ENCODE assay signal across 19 cellular contexts in the genomic region with DNA sequence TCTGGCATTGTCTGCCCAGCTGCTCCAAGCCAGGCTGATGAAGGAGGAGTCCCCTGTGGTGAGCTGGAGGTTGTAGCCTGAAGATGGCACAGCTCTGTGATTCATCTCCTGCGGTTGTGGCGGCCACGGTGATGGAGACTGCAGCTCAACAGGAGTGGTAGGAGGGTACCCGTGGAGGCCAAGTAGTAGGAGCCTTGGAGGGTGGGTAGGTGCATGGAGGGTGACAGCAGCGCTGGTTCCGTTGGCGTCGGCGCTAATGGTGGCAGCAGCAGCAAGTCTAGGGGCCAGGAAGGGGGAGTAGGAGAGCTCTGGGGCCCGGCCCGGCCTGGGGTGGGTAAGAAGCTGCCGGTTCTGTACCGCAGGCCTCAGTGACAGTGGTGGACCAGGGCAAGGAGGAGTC. TPM values are rescaled to one million over a fixed set of nuclear protein-coding genes. Genes with fewer than 3 reads are reported as not detected.
A peak's percentile ranks its signal among the peaks of the same experiment; 100 is the strongest.
DNase-seq lines count a peak whose midpoint lies in the region; ATAC-seq and TF ChIP-seq lines count a peak whose summit lies in the region.
"Had no signal": no experiment of that assay in that cellular context is flagged by ENCODE, and none has a peak within 500 bp of the region (broad histone marks: within the 10 kb centered on the region; RNA-seq: fewer than 3 reads in every experiment).

No MANE protein-coding gene starts in this region.

- no peaks in the 10 kb centered on the region for H3K9me3 Mint-ChIP-seq in stimulated activated naive CD8-positive, alpha-beta T cell treated with anti-CD3 and anti-CD28 coated beads, Interleukin-15, amount 100 ng/mL, for 72 hours
- H3K9me3 Mint-ChIP-seq in WTC11: no peaks in the 10 kb centered on the region
- H3K9me3 Mint-ChIP-seq in naive B cell: no peaks in the 10 kb centered on the region
- H3K9me3 Mint-ChIP-seq: IgD-negative memory B cell had no signal

- TF ChIP-seq CTCF in WTC11 (IDR thresholded peaks at IDR 0.05): no peak

- CTCF ChIA-PET in WTC11 (lab: Charles Lee): no interaction called here

- peaks cover 6% of the 10 kb centered on the region for H3K4me1 Mint-ChIP-seq in stimulated activated naive CD8-positive, alpha-beta T cell treated with anti-CD3 and anti-CD28 coated beads, Interleukin-15, amount 100 ng/mL, for 72 hours
- H3K4me1 Mint-ChIP-seq in WTC11 (peaks cover 9% of the 10 kb centered on the region), naive B cell (peaks cover 24 to 27% (median 24%) of the 10 kb centered on the region in 3 donors)

- POLR2A ChIA-PET in WTC11 (lab: Charles Lee): no interaction called here

- H3K27me3 Mint-ChIP-seq in stimulated activated naive CD8-positive, alpha-beta T cell treated with anti-CD3 and anti-CD28 coated beads, Interleukin-15, amount 100 ng/mL, for 72 hours: no peaks in the 10 kb centered on the region
- no peaks in the 10 kb centered on the region; the same call in 1 of the 2 replicates for H3K27me3 Mint-ChIP-seq in WTC11 (ENCODE audit: low read depth)
- H3K27me3 Mint-ChIP-seq in naive B cell: no peaks in the 10 kb centered on the region
- H3K27me3 Mint-ChIP-seq: IgD-negative memory B cell had no signal

- peaks cover 33% of the 10 kb centered on the region for H3K36me3 Mint-ChIP-seq in WTC11
- no peaks in the 10 kb centered on the region for H3K36me3 Mint-ChIP-seq in naive B cell
- H3K36me3 Mint-ChIP-seq: IgD-negative memory B cell had no signal

- peak overlapping the region in 1 of 2 donors; percentile 56 for H3K27ac Mint-ChIP-seq in stimulated activated naive CD8-positive, alpha-beta T cell treated with anti-CD3 and anti-CD28 coated beads, Interleukin-15, amount 100 ng/mL, for 72 hours
- H3K27ac Mint-ChIP-seq in WTC11: peak overlapping the region; percentile 53; the same call in 1 of the 2 replicates
- H3K27ac Mint-ChIP-seq in naive B cell: peak overlapping the region in 4 of 6 donors; percentile 32 to 54 (median 37)
- H3K27ac Mint-ChIP-seq: IgD-negative memory B cell had no signal

- DNase-seq in stimulated activated naive CD8-positive, alpha-beta T cell treated with anti-CD3 and anti-CD28 coated beads, Interleukin-15, Interleukin-2, amounts not matched to agents 100 U/mL and 50 U/mL, for 24 hours: no peak
- no peak for DNase-seq in stimulated activated naive CD8-positive, alpha-beta T cell treated with anti-CD3 and anti-CD28 coated beads, Interleukin-15, amount 100 ng/mL, for 72 hours
- DNase-seq in WTC11 (ENCODE audit: low spot score) (no peak), naive B cell (no peak), DMS153 (lab: John Stamatoyannopoulos, UW) (no peak), NCI-H345 (lab: John Stamatoyannopoulos, UW) (no peak), epidermal melanocyte (ENCODE audit: insufficient read length, low spot score) (no peak)
- DNase-seq: AML-193, Calu3, DMS79 treated with DMSO at 0.1 percent for 48 hours, GOT3, NCI-H1092, NCI-H2107, NCI-H226, NCI-H526 treated with DMSO at 0.1 percent for 48 hours, PC-9, SHP77 treated with DMSO at 0.1 percent for 48 hours had no signal

- peak; percentile 28 for ATAC-seq in stimulated activated naive CD8-positive, alpha-beta T cell treated with anti-CD3 and anti-CD28 coated beads, Interleukin-15, Interleukin-2, amounts not matched to agents 100 U/mL and 50 U/mL, for 24 hours
- no peak for ATAC-seq in stimulated activated naive CD8-positive, alpha-beta T cell treated with anti-CD3 and anti-CD28 coated beads, Interleukin-15, amount 100 ng/mL, for 72 hours
- ATAC-seq in WTC11 (no peak), naive B cell (ENCODE audit: low read depth in 2 of 2) (no peak), GM18502 (IDR thresholded peaks at IDR 0.05; ENCODE audit: poor library complexity, unreplicated experiment) (no peak)

- no peak overlapping the region for H3K4me3 Mint-ChIP-seq in stimulated activated naive CD8-positive, alpha-beta T cell treated with anti-CD3 and anti-CD28 coated beads, Interleukin-15, amount 100 ng/mL, for 72 hours
- H3K4me3 Mint-ChIP-seq in WTC11 (no peak overlapping the region), naive B cell (no peak overlapping the region)
- H3K4me3 Mint-ChIP-seq: IgD-negative memory B cell had no signal

TF ChIP-seq in WTC11, 78 proteins besides CTCF, POLR2A, EP300 and RAD21 (continues in another document):
- TF ChIP-seq JAZF1 (CRISPR knock-in tag; IDR thresholded peaks at IDR 0.05): no peak
- TF ChIP-seq, protein P1, sequence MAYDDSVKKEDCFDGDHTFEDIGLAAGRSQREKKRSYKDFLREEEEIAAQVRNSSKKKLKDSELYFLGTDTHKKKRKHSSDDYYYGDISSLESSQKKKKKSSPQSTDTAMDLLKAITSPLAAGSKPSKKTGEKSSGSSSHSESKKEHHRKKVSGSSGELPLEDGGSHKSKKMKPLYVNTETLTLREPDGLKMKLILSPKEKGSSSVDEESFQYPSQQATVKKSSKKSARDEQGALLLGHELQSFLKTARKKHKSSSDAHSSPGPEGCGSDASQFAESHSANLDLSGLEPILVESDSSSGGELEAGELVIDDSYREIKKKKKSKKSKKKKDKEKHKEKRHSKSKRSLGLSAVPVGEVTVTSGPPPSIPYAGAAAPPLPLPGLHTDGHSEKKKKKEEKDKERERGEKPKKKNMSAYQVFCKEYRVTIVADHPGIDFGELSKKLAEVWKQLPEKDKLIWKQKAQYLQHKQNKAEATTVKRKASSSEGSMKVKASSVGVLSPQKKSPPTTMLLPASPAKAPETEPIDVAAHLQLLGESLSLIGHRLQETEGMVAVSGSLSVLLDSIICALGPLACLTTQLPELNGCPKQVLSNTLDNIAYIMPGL (CRISPR knock-in tag; IDR thresholded peaks at IDR 0.05): no peak
- TF ChIP-seq MXD4 (CRISPR knock-in tag; IDR thresholded peaks at IDR 0.05; ENCODE audit: borderline replicate concordance): no peak
- TF ChIP-seq ZNF425 (CRISPR knock-in tag; conservative IDR thresholded peaks at IDR 0.05): no peak
- TF ChIP-seq ZBTB21 (CRISPR knock-in tag; IDR thresholded peaks at IDR 0.05; ENCODE audit: borderline replicate concordance): no peak
- no peak for TF ChIP-seq ZNF396 (CRISPR knock-in tag; IDR thresholded peaks at IDR 0.05; ENCODE audit: borderline replicate concordance)
- TF ChIP-seq ZNF416 (CRISPR knock-in tag; IDR thresholded peaks at IDR 0.05): no peak
- no peak for TF ChIP-seq ZNF671 (CRISPR knock-in tag; IDR thresholded peaks at IDR 0.05)
- TF ChIP-seq E2F5 (CRISPR knock-in tag; IDR thresholded peaks at IDR 0.05): no peak
- TF ChIP-seq, protein P2, sequence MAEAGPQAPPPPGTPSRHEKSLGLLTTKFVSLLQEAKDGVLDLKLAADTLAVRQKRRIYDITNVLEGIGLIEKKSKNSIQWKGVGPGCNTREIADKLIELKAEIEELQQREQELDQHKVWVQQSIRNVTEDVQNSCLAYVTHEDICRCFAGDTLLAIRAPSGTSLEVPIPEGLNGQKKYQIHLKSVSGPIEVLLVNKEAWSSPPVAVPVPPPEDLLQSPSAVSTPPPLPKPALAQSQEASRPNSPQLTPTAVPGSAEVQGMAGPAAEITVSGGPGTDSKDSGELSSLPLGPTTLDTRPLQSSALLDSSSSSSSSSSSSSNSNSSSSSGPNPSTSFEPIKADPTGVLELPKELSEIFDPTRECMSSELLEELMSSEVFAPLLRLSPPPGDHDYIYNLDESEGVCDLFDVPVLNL (CRISPR knock-in tag; IDR thresholded peaks at IDR 0.05; ENCODE audit: borderline replicate concordance, low read depth): no peak
- TF ChIP-seq ZNF423 (CRISPR knock-in tag; IDR thresholded peaks at IDR 0.05): no peak
- no peak for TF ChIP-seq MYBL2 (CRISPR knock-in tag; IDR thresholded peaks at IDR 0.05)
- TF ChIP-seq RORB (CRISPR knock-in tag; IDR thresholded peaks at IDR 0.05): no peak

RNA-seq across cellular contexts. Expression of gene TRIM52, which starts 22.4 kb away (rescaled TPM):
- total RNA-seq in WTC11 (2021): 7.8 to 10.1 TPM (median 8.7 TPM) in 3 replicates
- 10 to 100 TPM in 5 of 6 donors, 1 to 10 TPM in 1; 6.4 to 35.1 (median 27.7) TPM for polyA plus RNA-seq in naive B cell (ENCODE audit: low read depth in 6 of 6)

RNA-seq across cellular contexts. Expression of gene RACK1, which starts 39.6 kb away (rescaled TPM):
- total RNA-seq in WTC11 (2021): 2,360 to 2,535 TPM (median 2,479 TPM) in 3 replicates
- 1,000 to 10,000 TPM; 2,383 to 2,887 (median 2,526) TPM for polyA plus RNA-seq in naive B cell (ENCODE audit: low read depth in 6 of 6)
